ENCODE assay signal across 18 cellular contexts in genomic region chr9:8653111-8653510, GRCh38.
"Had no signal": no experiment of that assay in that cellular context is flagged by ENCODE, and none has a peak within 500 bp of the region (broad histone marks: within the 10 kb centered on the region; RNA-seq: fewer than 3 reads in every experiment).

No MANE protein-coding gene starts in this region.

- DNase-seq: IMR-90, Karpas-422, KG1, MG63, NCI-H1092, NCI-H1417 treated with DMSO at 0.1 percent for 48 hours, NCI-H146, NCI-H1694 treated with DMSO at 0.1 percent for 48 hours, NCI-H1930, NCI-H2081, NCI-H2107, NCI-H524, NCI-H526 treated with DMSO at 0.1 percent for 48 hours, NCI-H774, Right ventricle myocardium superior, RPMI8226, SK-N-SH, SW 1271 had no signal

- H3K27me3 ChIP-seq: MG63 had no signal

- H3K9me3 ChIP-seq: MG63, SK-N-SH had no signal

- H3K4me3 ChIP-seq: MG63 had no signal

- H3K36me3 ChIP-seq: MG63 had no signal
